ENCODE assay signal across 20 cellular contexts in the genomic region with DNA sequence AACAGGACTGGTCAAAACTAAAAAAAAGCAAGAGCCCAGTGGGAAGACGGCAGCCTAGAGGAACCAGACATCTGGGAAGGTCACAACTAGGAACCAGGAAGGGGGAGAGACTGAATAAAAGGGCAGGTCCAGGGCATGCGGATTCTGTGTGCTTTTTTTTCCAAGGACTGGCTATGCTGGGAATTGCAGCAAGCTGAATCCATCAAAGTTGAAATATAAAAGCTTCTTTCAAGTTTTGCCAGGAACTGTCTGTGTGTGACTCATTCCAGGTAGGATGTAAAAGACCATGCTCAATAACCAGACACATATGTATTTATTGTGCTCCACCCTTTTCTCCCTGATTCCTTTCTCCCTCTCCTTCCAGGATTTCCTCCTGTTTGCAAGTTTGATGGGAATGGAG. TPM values are rescaled to one million over a fixed set of nuclear protein-coding genes. Genes with fewer than 3 reads are reported as not detected.
DNase-seq lines count a peak whose midpoint lies in the region; ATAC-seq and TF ChIP-seq lines count a peak whose summit lies in the region.
"Had no signal": no experiment of that assay in that cellular context is flagged by ENCODE, and none has a peak within 500 bp of the region (broad histone marks: within the 10 kb centered on the region; RNA-seq: fewer than 3 reads in every experiment).

No MANE protein-coding gene starts in this region.

- DNase-seq in HFF-Myc (ENCODE audit: extremely low read depth, low read depth), result peak; percentile 40
- peak; percentile 82 for DNase-seq in PC-3
- no peak for DNase-seq in osteoblast (ENCODE audit: insufficient read length, low spot score, missing footprints)
- DNase-seq in immature natural killer cell, result no peak
- no peak for DNase-seq in colonic mucosa
- no peak for DNase-seq in NCI-H2107 treated with DMSO at 0.1 percent for 48 hours (lab: John Stamatoyannopoulos, UW; ENCODE audit: unreplicated experiment)
- DNase-seq: activated CD4-positive, alpha-beta T cell treated with anti-CD3 and anti-CD28 coated beads, Interleukin-2, amount 10 ng/mL, durations not matched to agents 24 days and 14 days; activated gamma-delta T cell treated with Interleukin-2 at 50 U/mL for 16 hours; anterior cingulate cortex; Caco-2; gastrocnemius medialis; H7; left lung; NCI-H748 treated with DMSO at 0.1 percent for 48 hours; nucleus accumbens had no signal

- H3K27ac ChIP-seq in PC-3 (ENCODE audit: low read length) (peak overlapping the region; percentile 70), esophagus (ENCODE audit: low read depth in 2 of 2, low read length in 1 of 2) (peak overlapping the region; percentile 60 to 65), osteoblast (ENCODE audit: low read depth, low read length) (peak overlapping the region; percentile 45), colonic mucosa (no peak overlapping the region)
- H3K27ac ChIP-seq: gastrocnemius medialis, KMS-11, left lung had no signal

- H3K79me2 ChIP-seq in PC-3 (ENCODE audit: low read length), result no peaks in the 10 kb centered on the region
- no peaks in the 10 kb centered on the region for H3K79me2 ChIP-seq in osteoblast (ENCODE audit: insufficient read depth, low read length)

- H3F3A ChIP-seq in PC-3 (ENCODE audit: low read length, unreplicated experiment), result peaks cover 6% of the 10 kb centered on the region

- H3K27me3 ChIP-seq in PC-3 (ENCODE audit: low read length) (no peaks in the 10 kb centered on the region), esophagus (ENCODE audit: control insufficient read depth in 1 of 2, insufficient read depth in 2 of 2, low read length in 2 of 2) (no peaks in the 10 kb centered on the region), osteoblast (ENCODE audit: insufficient read depth, low read length) (no peaks in the 10 kb centered on the region), colonic mucosa (no peaks in the 10 kb centered on the region)
- H3K27me3 ChIP-seq: gastrocnemius medialis, left lung had no signal

- peaks cover 7 to 13% of the 10 kb centered on the region in 2 donors for H3K4me1 Mint-ChIP-seq in immature natural killer cell

- no TSS peak for BruUV-seq in PC-3 (replicated peaks; lab: Mats Ljungman, UMichigan)

- peaks cover 0 to 2% (median 0%) of the 10 kb centered on the region in 3 donors for H3K27me3 Mint-ChIP-seq in immature natural killer cell (ENCODE audit: low read depth in 3 of 3)

- no peaks in the 10 kb centered on the region for H3K9me3 ChIP-seq in PC-3 (ENCODE audit: low read length)
- no peaks in the 10 kb centered on the region for H3K9me3 ChIP-seq in esophagus (ENCODE audit: control insufficient read depth in 2 of 2, insufficient read depth in 1 of 2, low read depth in 1 of 2, low read length in 1 of 2)
- no peaks in the 10 kb centered on the region for H3K9me3 ChIP-seq in osteoblast (ENCODE audit: low read depth, low read length)
- H3K9me3 ChIP-seq in colonic mucosa, result no peaks in the 10 kb centered on the region
- H3K9me3 ChIP-seq: Caco-2, gastrocnemius medialis, left lung had no signal

- CTCF ChIA-PET in PC-3 (lab: Charles Lee), result interaction anchor here (0.6 to 1.4 kb wide), 5 partner anchors 12 to 46 kb away, joined by 3 read pairs; no protein-coding TSS in a partner anchor

- no peak overlapping the region for H3K27ac Mint-ChIP-seq in immature natural killer cell
- H3K27ac Mint-ChIP-seq: activated CD4-positive, alpha-beta T cell treated with anti-CD3 and anti-CD28 coated beads, Interleukin-2, amount 10 ng/mL, durations not matched to agents 24 days and 14 days; stimulated activated naive CD8-positive, alpha-beta T cell treated with anti-CD3 and anti-CD28 coated beads, Interleukin-15, Interleukin-2, amounts not matched to agents 100 ng/mL and 50 ng/mL, for 24 hours had no signal

- H3K4me3 Mint-ChIP-seq in immature natural killer cell, result no peak overlapping the region
- H3K4me3 Mint-ChIP-seq: activated CD4-positive, alpha-beta T cell treated with anti-CD3 and anti-CD28 coated beads, Interleukin-2, amount 10 ng/mL, durations not matched to agents 24 days and 14 days; stimulated activated naive CD8-positive, alpha-beta T cell treated with anti-CD3 and anti-CD28 coated beads, Interleukin-15, Interleukin-2, amounts not matched to agents 100 ng/mL and 50 ng/mL, for 24 hours had no signal

- peak; percentile 86 for ATAC-seq in PC-3
- ATAC-seq: gastrocnemius medialis, left lung, Panc1, sciatic nerve had no signal

- H4K20me1 ChIP-seq in PC-3 (ENCODE audit: low read length) (no peaks in the 10 kb centered on the region), osteoblast (ENCODE audit: insufficient read depth, low read length) (no peaks in the 10 kb centered on the region)

- H3K36me3 Mint-ChIP-seq in immature natural killer cell, result no peaks in the 10 kb centered on the region

- H3K4me2 ChIP-seq in PC-3 (ENCODE audit: low read length) (peak overlapping the region; percentile 39), osteoblast (ENCODE audit: insufficient read depth, low read length) (no peak overlapping the region)
- H3K4me2 ChIP-seq: KMS-11 had no signal

- no peak for TF ChIP-seq CTCF in HFF-Myc (IDR thresholded peaks at IDR 0.05; ENCODE audit: low read depth, low read length, missing control alignments)
- no peak for TF ChIP-seq CTCF in PC-3 (conservative IDR thresholded peaks at IDR 0.05; ENCODE audit: low read depth, low read length)
- no peak for TF ChIP-seq CTCF in osteoblast (IDR thresholded peaks at IDR 0.05; ENCODE audit: extremely low read depth, low read depth, low read length)
- no peak for TF ChIP-seq CTCF in colonic mucosa (IDR thresholded peaks at IDR 0.05)

- intact Hi-C loops in PC-3 (cut with micrococcal nuclease), result no loop called here
- intact Hi-C loops in colonic mucosa (cut with DNase I), result no loop called here

- H2AFZ ChIP-seq in PC-3 (ENCODE audit: low read length) (peak overlapping the region; percentile 8; the same call in 1 of the 2 replicates), osteoblast (ENCODE audit: low read length) (no peak overlapping the region)

- WGBS in esophagus, 2 donors, result 44 to 48% methylated on average over 2 of the region's 2 CpGs

- H3K36me3 ChIP-seq in PC-3 (ENCODE audit: low read depth, low read length), result no peaks in the 10 kb centered on the region
- H3K36me3 ChIP-seq in esophagus (ENCODE audit: control insufficient read depth in 2 of 2, insufficient read depth in 2 of 2, low read length in 1 of 2), result no peaks in the 10 kb centered on the region
- H3K36me3 ChIP-seq in osteoblast (ENCODE audit: insufficient read depth, low read length), result no peaks in the 10 kb centered on the region
- H3K36me3 ChIP-seq in colonic mucosa, result no peaks in the 10 kb centered on the region
- H3K36me3 ChIP-seq: gastrocnemius medialis, left lung had no signal

- H3K4me1 ChIP-seq in PC-3 (ENCODE audit: insufficient read depth, low read length), result peaks cover 60% of the 10 kb centered on the region
- H3K4me1 ChIP-seq in esophagus (ENCODE audit: control insufficient read depth in 2 of 2, insufficient read depth in 2 of 2, low read length in 1 of 2), result peaks cover 0 to 4% of the 10 kb centered on the region in 2 donors
- peaks cover 46% of the 10 kb centered on the region for H3K4me1 ChIP-seq in osteoblast (ENCODE audit: insufficient read depth, low read length)
- H3K4me1 ChIP-seq in colonic mucosa, result no peaks in the 10 kb centered on the region
- H3K4me1 ChIP-seq: gastrocnemius medialis, left lung had no signal

- H3K4me3 ChIP-seq in HFF-Myc (replicated peaks; ENCODE audit: low read depth, low read length), result no peak overlapping the region
- H3K4me3 ChIP-seq in PC-3 (ENCODE audit: low read length), result no peak overlapping the region
- H3K4me3 ChIP-seq in esophagus (ENCODE audit: low read depth in 1 of 2, low read length in 2 of 2), result no peak overlapping the region
- H3K4me3 ChIP-seq in osteoblast (ENCODE audit: insufficient read depth, low read length), result no peak overlapping the region
- no peak overlapping the region for H3K4me3 ChIP-seq in colonic mucosa
- H3K4me3 ChIP-seq: gastrocnemius medialis, left lung had no signal

- H3K9ac ChIP-seq in PC-3 (ENCODE audit: low read length) (no peak overlapping the region), colonic mucosa (ENCODE audit: low read depth in 2 of 2, low read length in 2 of 2) (no peak overlapping the region)
- H3K9ac ChIP-seq: KMS-11 had no signal

- no peaks in the 10 kb centered on the region for H3K9me3 Mint-ChIP-seq in immature natural killer cell
- H3K9me3 Mint-ChIP-seq: stimulated activated naive CD8-positive, alpha-beta T cell treated with anti-CD3 and anti-CD28 coated beads, Interleukin-15, Interleukin-2, amounts not matched to agents 100 ng/mL and 50 ng/mL, for 24 hours had no signal

- H3K9me2 ChIP-seq in PC-3 (replicated peaks; ENCODE audit: low read length), result no peaks in the 10 kb centered on the region

- POLR2A ChIA-PET in PC-3 (lab: Charles Lee; ENCODE audit: unreplicated experiment), result interaction anchor here (0.6 to 0.7 kb wide), 3 partner anchors 47 to 333 kb away, joined by 3 to 6 read pairs (median 4); no protein-coding TSS in a partner anchor

RNA-seq across cellular contexts. Expression of a gene that starts 47.9 kb away (rescaled TPM):
- total RNA-seq in PC-3 (2014; rRNA removed) (17.0 and 20.4 TPM in 2 replicates), osteoblast (564 and 657 TPM in 2 replicates), colonic mucosa (10 to 100 TPM in 1 of 2 donors, 1 to 10 TPM in 1; 7.1 to 36.6 TPM)
- polyA plus RNA-seq in esophagus (1 to 10 TPM; 3.3 to 6.2 TPM), immature natural killer cell (under 1 TPM in 1 of 3 donors, not detected in 2; 0.20 TPM)
- total RNA-seq: activated CD4-positive, alpha-beta T cell treated with anti-CD3 and anti-CD28 coated beads, Interleukin-2, amount 10 ng/mL, durations not matched to agents 24 days and 14 days had no signal

Comparison
In these comparisons a context has a peak if more than half of its experiments do, and no peak if none do; other contexts are left out.
1. DNase-seq: peak in HFF-Myc (single experiment) and PC-3 (single experiment); none in osteoblast (single experiment), immature natural killer cell (0 of 3), colonic mucosa (single experiment) and NCI-H2107 treated with DMSO at 0.1 percent for 48 hours (single experiment).
2. RNA of a gene that starts 47.9 kb away (total RNA-seq): 564 to 657 TPM in osteoblast; 7.1 to 36.6 TPM in colonic mucosa and 17.0 to 20.4 TPM in PC-3; every median in the first group is over 10 times any median in the second.